8 cellular contexts compared by ENCODE assay signal in genomic region chr17:68205808-68206563, GRCh38. TPM values are rescaled to one million over a fixed set of nuclear protein-coding genes. Genes with fewer than 3 reads are reported as not detected.
DNase-seq lines count a peak whose midpoint lies in the region; ATAC-seq, FAIRE-seq and TF ChIP-seq lines count a peak whose summit lies in the region.
"Not testable (repeated sequence)": the region's sequence is repeated elsewhere in the genome, so short reads cannot be mapped to it uniquely, and the experiment has no call there.

No MANE protein-coding gene starts in this region.

- TF ChIP-seq RAD21 in HepG2 (CRISPR knock-in tag; IDR thresholded peaks at IDR 0.05) = not testable (repeated sequence)

- intact Hi-C loops in activated CD8-positive, alpha-beta T cell treated with anti-CD3 and anti-CD28 coated beads for 36 hours (cut with micrococcal nuclease) = loop anchor here (5.0 kb wide), 1 partner anchor 41 kb away; the partner anchor contains the start of gene AMZ2
- intact Hi-C loops in HepG2 (cut with micrococcal nuclease; ENCODE audit: unreplicated experiment) = loop anchor here (5.0 kb wide), 1 partner anchor 41 kb away; the partner anchor contains the start of gene AMZ2

- H3K27ac ChIP-seq in CD4-positive, CD25-positive, alpha-beta regulatory T cell (ENCODE audit: insufficient read depth, low read length, poor library complexity, severe bottlenecking) = peak overlapping the region; percentile 74
- H3K27ac ChIP-seq in effector memory CD4-positive, alpha-beta T cell (ENCODE audit: insufficient read depth, low read length, poor library complexity, severe bottlenecking) = peak overlapping the region; percentile 81
- peak overlapping the region; percentile 44 for H3K27ac ChIP-seq in HepG2 (ENCODE audit: extremely low read length, insufficient read depth, low read length)
- not testable (repeated sequence) for H3K27ac ChIP-seq in smooth muscle cell (ENCODE audit: low read depth)

- TF ChIP-seq POLR2A in HepG2 (IDR thresholded peaks at IDR 0.05; ENCODE audit: insufficient read depth in 1 of 2, low read depth in 2 of 2, low read length in 2 of 2) = not testable (repeated sequence)

- POLR2A ChIA-PET in activated CD8-positive, alpha-beta T cell treated with anti-CD3 and anti-CD28 coated beads for 36 hours (lab: Charles Lee) = interaction anchor here (0.9 to 2.8 kb wide), 9 partner anchors 8 to 53 kb away, joined by 3 to 27 read pairs (median 4); partner anchors contain the start of gene AMZ2
- POLR2A ChIA-PET in HepG2 (lab: Yijun Ruan, JAX) = interaction anchor here (1.0 to 1.9 kb wide), 3 partner anchors 42 to 251 kb away, joined by 3 to 7 read pairs (median 5); partner anchors contain the start of genes AMZ2 and WIPI1

- peak in 2 of 3 donors; percentile 49 to 53 for DNase-seq in CD4-positive, CD25-positive, alpha-beta regulatory T cell
- peak; percentile 54 for DNase-seq in NCI-H2171 treated with DMSO at 0.1 percent for 48 hours (lab: John Stamatoyannopoulos, UW)
- DNase-seq in activated CD8-positive, alpha-beta T cell treated with anti-CD3 and anti-CD28 coated beads for 36 hours = peak; percentile 57
- not testable (repeated sequence) for DNase-seq in effector memory CD4-positive, alpha-beta T cell; HepG2 (ENCODE audit: low spot score); smooth muscle cell (lab: John Stamatoyannopoulos, UW; ENCODE audit: unreplicated experiment)

- H3K9ac ChIP-seq in HepG2 (ENCODE audit: insufficient read depth, low read depth, low read length) (peak overlapping the region; percentile 64), smooth muscle cell (ENCODE audit: low read depth) (peak overlapping the region; percentile 34)

- H3K27me3 ChIP-seq in CD4-positive, CD25-positive, alpha-beta regulatory T cell (ENCODE audit: control insufficient read depth, insufficient read depth, low read length); effector memory CD4-positive, alpha-beta T cell (replicated peaks; ENCODE audit: control insufficient read depth, insufficient read depth, low read length, poor library complexity, severe bottlenecking): not testable (repeated sequence)
- H3K27me3 ChIP-seq in HepG2 (ENCODE audit: control insufficient read depth in 1 of 2, insufficient read depth in 2 of 2, low read length in 2 of 2) (peaks cover 0 to 23% of the 10 kb centered on the region in 2 experiments; a peak in 3 of 5 replicates), smooth muscle cell (ENCODE audit: low read depth) (peaks cover 17% of the 10 kb centered on the region)

- in situ Hi-C loops in HepG2 (cut with HindIII; ENCODE audit: extremely low pct_ligation_motif_present, low pct_unique_long_range_greater_than_20kb) = not testable (repeated sequence)

- not testable (repeated sequence) for H3K9me3 Mint-ChIP-seq in CD4-positive, CD25-positive, alpha-beta regulatory T cell; activated CD8-positive, alpha-beta T cell treated with anti-CD3 and anti-CD28 coated beads for 36 hours

- TF ChIP-seq EP300 in HepG2 (IDR thresholded peaks at IDR 0.05; ENCODE audit: low read depth in 2 of 2, low read length in 2 of 2); HepG2 (CRISPR knock-in tag; IDR thresholded peaks at IDR 0.05; ENCODE audit: borderline replicate concordance): not testable (repeated sequence)

- H3K9me3 ChIP-seq in CD4-positive, CD25-positive, alpha-beta regulatory T cell (ENCODE audit: control insufficient read depth in 2 of 2, low read length in 2 of 2); effector memory CD4-positive, alpha-beta T cell (ENCODE audit: control insufficient read depth, low read length); HepG2 (ENCODE audit: low read length); smooth muscle cell (replicated peaks; ENCODE audit: low read depth): not testable (repeated sequence)

- H3K27ac Mint-ChIP-seq in CD4-positive, CD25-positive, alpha-beta regulatory T cell = peak overlapping the region; percentile 53 to 95 (median 90)
- peak overlapping the region; percentile 89 for H3K27ac Mint-ChIP-seq in activated CD8-positive, alpha-beta T cell treated with anti-CD3 and anti-CD28 coated beads for 36 hours

- peak overlapping the region; percentile 90 to 96 (median 94) for H3K4me3 Mint-ChIP-seq in CD4-positive, CD25-positive, alpha-beta regulatory T cell
- peak overlapping the region; percentile 87 for H3K4me3 Mint-ChIP-seq in activated CD8-positive, alpha-beta T cell treated with anti-CD3 and anti-CD28 coated beads for 36 hours

- not testable (repeated sequence) for H4K20me1 ChIP-seq in HepG2 (ENCODE audit: insufficient read depth, low read length); smooth muscle cell (ENCODE audit: low read depth)

- not testable (repeated sequence) for H3F3A ChIP-seq in smooth muscle cell (ENCODE audit: low read depth)

- ATAC-seq in CD4-positive, CD25-positive, alpha-beta regulatory T cell (ENCODE audit: low read depth in 2 of 2) = peak; percentile 62 to 66
- ATAC-seq in GM19452 (IDR thresholded peaks at IDR 0.05; ENCODE audit: unreplicated experiment) (peak; percentile 35), HG03103 (IDR thresholded peaks at IDR 0.05; ENCODE audit: low read depth, unreplicated experiment) (peak; percentile 27), HepG2 (peak; percentile 20)
- peak; percentile 68 for ATAC-seq in activated CD8-positive, alpha-beta T cell treated with anti-CD3 and anti-CD28 coated beads for 36 hours

- not testable (repeated sequence) for FAIRE-seq in HepG2 (lab: Jason Lieb, UNC)

- peaks cover 8 to 37% (median 16%) of the 10 kb centered on the region in 4 donors for H3K4me1 Mint-ChIP-seq in CD4-positive, CD25-positive, alpha-beta regulatory T cell
- peaks cover 21% of the 10 kb centered on the region for H3K4me1 Mint-ChIP-seq in activated CD8-positive, alpha-beta T cell treated with anti-CD3 and anti-CD28 coated beads for 36 hours (ENCODE audit: low read depth)

- H3K4me2 ChIP-seq in HepG2 (ENCODE audit: low read depth, low read length) (peak overlapping the region; percentile 85), smooth muscle cell (peak overlapping the region; percentile 91)

- H3K4me3 ChIP-seq in CD4-positive, CD25-positive, alpha-beta regulatory T cell (ENCODE audit: low read depth, low read length) = peak overlapping the region; percentile 96
- peak overlapping the region; percentile 77 for H3K4me3 ChIP-seq in effector memory CD4-positive, alpha-beta T cell (ENCODE audit: insufficient read depth, low read depth, low read length, poor library complexity, severe bottlenecking)
- peak overlapping the region; percentile 68 to 85 (median 84) for H3K4me3 ChIP-seq in HepG2 (replicated peaks in 1 of 3; ENCODE audit: insufficient read depth in 1 of 3, low read depth in 2 of 3, low read length in 3 of 3)
- H3K4me3 ChIP-seq in smooth muscle cell = peak overlapping the region; percentile 85

- TF ChIP-seq CTCF in activated CD8-positive, alpha-beta T cell treated with anti-CD3 and anti-CD28 coated beads for 36 hours (IDR thresholded peaks at IDR 0.05); HepG2 (CRISPR knock-in tag; IDR thresholded peaks at IDR 0.05); smooth muscle cell (IDR thresholded peaks at IDR 0.05; ENCODE audit: borderline replicate concordance, insufficient read depth, poor library complexity, severe bottlenecking): not testable (repeated sequence)

- 1% methylated on average over 36 of the region's 49 CpGs for WGBS in HepG2 (ENCODE audit: low lambda C conversion rate)
- 0% methylated on average over 14 of the region's 49 CpGs for WGBS in smooth muscle cell (ENCODE audit: low lambda C conversion rate)

- H3K36me3 Mint-ChIP-seq in CD4-positive, CD25-positive, alpha-beta regulatory T cell = peaks cover 19% of the 10 kb centered on the region
- peaks cover 14% of the 10 kb centered on the region for H3K36me3 Mint-ChIP-seq in activated CD8-positive, alpha-beta T cell treated with anti-CD3 and anti-CD28 coated beads for 36 hours (ENCODE audit: low read depth)

- CTCF ChIA-PET in activated CD8-positive, alpha-beta T cell treated with anti-CD3 and anti-CD28 coated beads for 36 hours (lab: Charles Lee) = interaction anchor here (1.0 to 5.0 kb wide), 13 partner anchors 19 to 261 kb away, joined by 3 to 33 read pairs (median 7); partner anchors contain the start of genes AMZ2 and WIPI1
- CTCF ChIA-PET in HepG2 (lab: Yijun Ruan, JAX; ENCODE audit: low intra/inter-chr PET ratio, low total read pairs) = interaction anchor here (1.4 to 2.3 kb wide), 2 partner anchors 33 to 230 kb away, joined by 3 to 15 read pairs; no protein-coding TSS in a partner anchor

- BruUV-seq in HepG2 (replicated peaks; lab: Mats Ljungman, UMichigan) = not testable (repeated sequence)

- H3K4me1 ChIP-seq in CD4-positive, CD25-positive, alpha-beta regulatory T cell (ENCODE audit: control insufficient read depth, insufficient read depth, low read length, poor library complexity, severe bottlenecking) = peaks cover 28% of the 10 kb centered on the region
- H3K4me1 ChIP-seq in effector memory CD4-positive, alpha-beta T cell (ENCODE audit: control insufficient read depth, insufficient read depth, low read length, poor library complexity, severe bottlenecking) = peaks cover 15% of the 10 kb centered on the region
- peaks cover 28% of the 10 kb centered on the region for H3K4me1 ChIP-seq in HepG2 (ENCODE audit: insufficient read depth, low read length)
- H3K4me1 ChIP-seq in smooth muscle cell (ENCODE audit: low read depth) = not testable (repeated sequence)

- not testable (repeated sequence) for H2AFZ ChIP-seq in HepG2 (ENCODE audit: low read length)
- peak overlapping the region; percentile 86 for H2AFZ ChIP-seq in smooth muscle cell (ENCODE audit: low read depth)

- H3K27me3 Mint-ChIP-seq in CD4-positive, CD25-positive, alpha-beta regulatory T cell; activated CD8-positive, alpha-beta T cell treated with anti-CD3 and anti-CD28 coated beads for 36 hours: not testable (repeated sequence)

- H3K36me3 ChIP-seq in CD4-positive, CD25-positive, alpha-beta regulatory T cell (ENCODE audit: control insufficient read depth, insufficient read depth, low read length) = peaks cover 19% of the 10 kb centered on the region
- not testable (repeated sequence) for H3K36me3 ChIP-seq in effector memory CD4-positive, alpha-beta T cell (ENCODE audit: control insufficient read depth, insufficient read depth, low read length); smooth muscle cell (ENCODE audit: low read depth)
- peaks cover 3 to 13% of the 10 kb centered on the region in 2 experiments; a peak in 3 of 5 replicates for H3K36me3 ChIP-seq in HepG2 (replicated peaks in 1 of 2; ENCODE audit: control insufficient read depth in 1 of 2, insufficient read depth in 2 of 2, low read length in 2 of 2)

- not testable (repeated sequence) for H3K79me2 ChIP-seq in HepG2 (ENCODE audit: insufficient read depth, low read length); smooth muscle cell (ENCODE audit: low read depth)

RNA-seq across cellular contexts. Expression of gene AMZ2, which starts 41.9 kb away (rescaled TPM):
- total RNA-seq in CD4-positive, CD25-positive, alpha-beta regulatory T cell = 58.6 TPM
- polyA plus RNA-seq in CD4-positive, CD25-positive, alpha-beta regulatory T cell = 100 to 1,000 TPM; 102 to 116 (median 114) TPM
- 100 to 1,000 TPM; 132 to 141 TPM for total RNA-seq in activated CD8-positive, alpha-beta T cell treated with anti-CD3 and anti-CD28 coated beads for 36 hours
- total RNA-seq in HepG2 (2016; rRNA removed; fragmentation: Illumina TruSeq; extraction: Trizol) = 86.9 and 99.9 TPM in 2 replicates
- 152 and 160 TPM in 2 replicates for total RNA-seq in HepG2 (2016; cell fraction: cytosol; rRNA removed; fragmentation: Illumina TruSeq; extraction: Trizol; ENCODE audit: low read depth)
- total RNA-seq in HepG2 (2016; cell fraction: insoluble cytoplasmic fraction; rRNA removed; fragmentation: Illumina TruSeq; extraction: Trizol) = 81.8 and 92.5 TPM in 2 replicates
- 189 and 196 TPM in 2 replicates for total RNA-seq in HepG2 (2016; cell fraction: membrane; rRNA removed; fragmentation: Illumina TruSeq; extraction: Trizol)
- total RNA-seq in HepG2 (2016; cell fraction: nucleus; rRNA removed; fragmentation: Illumina TruSeq; extraction: Trizol) = 37.7 and 40.8 TPM in 2 replicates
- polyA plus RNA-seq in HepG2 (2011; rRNA removed) = 66.7 and 90.2 TPM in 2 replicates
- polyA plus RNA-seq in HepG2 (2011; cell fraction: cytosol; rRNA removed) = 51.3 and 62.4 TPM in 2 replicates
- polyA plus RNA-seq in HepG2 (2011; cell fraction: nucleus; rRNA removed) = 58.4 and 64.2 TPM in 2 replicates
- 53.5 and 72.8 TPM in 2 replicates for polyA plus RNA-seq in HepG2 (2012)
- polyA plus RNA-seq in HepG2 (2016; cell fraction: cytosol; fragmentation: Illumina TruSeq; extraction: Trizol; ENCODE audit: low read depth) = 179 and 214 TPM in 2 replicates
- 114 TPM in 2 replicates for polyA plus RNA-seq in HepG2 (2016; cell fraction: insoluble cytoplasmic fraction; fragmentation: Illumina TruSeq; extraction: Trizol; ENCODE audit: low read depth)
- 217 and 242 TPM in 2 replicates for polyA plus RNA-seq in HepG2 (2016; cell fraction: membrane; fragmentation: Illumina TruSeq; extraction: Trizol; ENCODE audit: low read depth)
- 90.4 and 92.9 TPM in 2 replicates for polyA plus RNA-seq in HepG2 (2016; cell fraction: nucleus; fragmentation: Illumina TruSeq; extraction: Trizol; ENCODE audit: insufficient read depth, low read depth)
- polyA minus RNA-seq in HepG2 (2011; rRNA and poly(A)+ RNA removed; ENCODE audit: low replicate concordance) = 28.1 and 28.3 TPM in 2 replicates
- 24.0 and 24.3 TPM in 2 replicates for polyA minus RNA-seq in HepG2 (2011; cell fraction: cytosol; rRNA and poly(A)+ RNA removed)
- 21.6 and 25.6 TPM in 2 replicates for polyA minus RNA-seq in HepG2 (2011; cell fraction: nucleus; rRNA and poly(A)+ RNA removed)
- 66.3 and 89.7 TPM in 2 replicates for total RNA-seq in smooth muscle cell
- 74.8 and 75.5 TPM in 2 replicates for polyA plus RNA-seq in smooth muscle cell
